ENCODE assay signal across 19 cellular contexts in the genomic region with DNA sequence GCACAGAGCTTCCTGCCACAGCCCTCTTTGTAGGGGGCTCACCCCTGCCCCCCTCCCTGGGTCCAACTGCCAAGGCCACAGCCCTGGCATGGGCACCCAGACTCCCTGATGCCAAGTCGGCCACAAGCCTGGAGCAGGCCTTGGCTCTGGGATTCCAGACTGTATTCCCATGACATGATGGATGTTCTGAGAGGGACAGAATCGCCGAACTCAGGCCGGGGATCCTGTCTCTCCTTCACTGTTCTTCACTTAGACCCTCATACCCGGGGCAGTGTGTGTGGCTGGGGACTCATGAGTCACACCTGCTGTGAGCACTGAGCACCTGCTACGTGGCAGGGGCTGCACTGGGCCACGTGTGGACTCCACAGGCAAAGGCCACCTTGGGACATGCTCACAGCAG. TPM values are rescaled to one million over a fixed set of nuclear protein-coding genes. Genes with fewer than 3 reads are reported as not detected.
DNase-seq lines count a peak whose midpoint lies in the region; ATAC-seq and TF ChIP-seq lines count a peak whose summit lies in the region.
"Had no signal": no experiment of that assay in that cellular context is flagged by ENCODE, and none has a peak within 500 bp of the region (broad histone marks: within the 10 kb centered on the region; RNA-seq: fewer than 3 reads in every experiment).

No MANE protein-coding gene starts in this region.

- WGBS in spleen, 5 donors: 89 to 96% (median 90%) methylated on average over 6 to 7 of the region's 7 CpGs
- WGBS in mammary epithelial cell (ENCODE audit: low coverage, missing lambda C conversion rate): 100% methylated on average over 5 of the region's 7 CpGs

- H4K20me1 ChIP-seq in mammary epithelial cell (ENCODE audit: insufficient read depth, low read length): no peaks in the 10 kb centered on the region

- H2AFZ ChIP-seq in mammary epithelial cell (ENCODE audit: low read depth, low read length): no peak overlapping the region

- H3K27ac ChIP-seq in C4-2B (peak overlapping the region; percentile 2; the same call in 1 of the 2 replicates), RWPE2 (ENCODE audit: poor library complexity, severe bottlenecking) (no peak overlapping the region), spleen (no peak overlapping the region), mammary epithelial cell (ENCODE audit: insufficient read depth, low read depth, low read length) (no peak overlapping the region)
- H3K27ac ChIP-seq: A549, KMS-11 had no signal

- no peaks in the 10 kb centered on the region for H3K36me3 ChIP-seq in RWPE2 (ENCODE audit: low read depth)
- no peaks in the 10 kb centered on the region for H3K36me3 ChIP-seq in spleen
- no peaks in the 10 kb centered on the region for H3K36me3 ChIP-seq in mammary epithelial cell (ENCODE audit: insufficient read depth, low read length)

- H3K4me3 ChIP-seq in RWPE2 (ENCODE audit: severe bottlenecking) (no peak overlapping the region), spleen (no peak overlapping the region), mammary epithelial cell (replicated peaks in 1 of 3; ENCODE audit: insufficient read depth in 1 of 3, low read depth in 2 of 3, low read length in 3 of 3) (no peak overlapping the region)
- H3K4me3 ChIP-seq: A549 had no signal

- no peaks in the 10 kb centered on the region for H3K27me3 ChIP-seq in RWPE2 (ENCODE audit: insufficient read depth, poor library complexity, severe bottlenecking)
- no peaks in the 10 kb centered on the region for H3K27me3 ChIP-seq in spleen (replicated peaks in 1 of 7)
- H3K27me3 ChIP-seq in mammary epithelial cell (ENCODE audit: insufficient read depth, low read length): no peaks in the 10 kb centered on the region

- H3K4me1 ChIP-seq in RWPE2 (ENCODE audit: insufficient read depth, poor library complexity, severe bottlenecking) (peaks cover 17% of the 10 kb centered on the region), spleen (peaks cover 0 to under 1% (median 0%) of the 10 kb centered on the region in 6 donors), mammary epithelial cell (ENCODE audit: insufficient read depth, low read length) (peaks cover 19% of the 10 kb centered on the region)

- H3K9me3 ChIP-seq in RWPE2 (ENCODE audit: severe bottlenecking): no peaks in the 10 kb centered on the region
- peaks cover 0 to 13% (median 6%) of the 10 kb centered on the region in 8 donors for H3K9me3 ChIP-seq in spleen
- no peaks in the 10 kb centered on the region for H3K9me3 ChIP-seq in mammary epithelial cell (replicated peaks; ENCODE audit: insufficient read depth, low read length)

- intact Hi-C loops in spleen (cut with DNase I; ENCODE audit: low total_unique reads) (no loop called here), mammary epithelial cell (cut with micrococcal nuclease) (no loop called here)

- TF ChIP-seq CTCF in C4-2B (conservative IDR thresholded peaks at IDR 0.05) (no peak), RWPE2 (IDR thresholded peaks at IDR 0.05; ENCODE audit: poor library complexity, severe bottlenecking) (no peak), spleen (IDR thresholded peaks at IDR 0.05 in 8 of 11, conservative IDR thresholded peaks at IDR 0.05 in 3 of 11) (no peak), mammary epithelial cell (conservative IDR thresholded peaks at IDR 0.05 in 1 of 2, IDR thresholded peaks at IDR 0.05 in 1 of 2; ENCODE audit: extremely low read depth in 1 of 2, insufficient read depth in 1 of 2, low read depth in 1 of 2, low read length in 2 of 2) (no peak)

- no TSS peak for BruUV-seq in mammary epithelial cell (replicated peaks; lab: Mats Ljungman, UMichigan)

- no peak overlapping the region for H3K9ac ChIP-seq in mammary epithelial cell (ENCODE audit: insufficient read depth, low read length)
- H3K9ac ChIP-seq: KMS-11 had no signal

- dilution Hi-C loops in mammary epithelial cell (cut with HindIII; ENCODE audit: low sequenced_read_pairs): no loop called here

- ATAC-seq in RWPE2 (ENCODE audit: low read depth): no peak
- ATAC-seq: A549, HCT116 had no signal

- in situ Hi-C loops in mammary epithelial cell (cut with MboI; ENCODE audit: low sequenced_read_pairs in 2 of 2): no loop called here

- CTCF ChIA-PET in mammary epithelial cell (lab: Charles Lee; ENCODE audit: low non-redundant PET): no interaction called here

- TF ChIP-seq POLR2A in spleen (IDR thresholded peaks at IDR 0.05): no peak

- DNase-seq in RWPE2 (ENCODE audit: low spot score) (peak; percentile 16), medulla oblongata (ENCODE audit: extremely low spot score) (peak; percentile 15), spleen (peak; percentile 51), mammary epithelial cell (no peak), SW 1271 (lab: John Stamatoyannopoulos, UW) (no peak)
- DNase-seq in stimulated activated CD4-positive, alpha-beta T cell treated with anti-CD3 and anti-CD28 coated beads, Interleukin-4, amount 100 ng/mL, for 4 hours: no peak
- DNase-seq: DMS79, GOT3, NCI-H1694 treated with DMSO at 0.1 percent for 48 hours, NCI-H2081 treated with DMSO at 0.1 percent for 48 hours, NCI-H446, NCI-H526 treated with DMSO at 0.1 percent for 48 hours, Right ventricle myocardium superior had no signal

- H3K4me2 ChIP-seq in mammary epithelial cell (ENCODE audit: insufficient read depth, low read depth, low read length): no peak overlapping the region
- H3K4me2 ChIP-seq: A549, KMS-11 had no signal

- H3K79me2 ChIP-seq in mammary epithelial cell (ENCODE audit: insufficient read depth, low read length): no peaks in the 10 kb centered on the region

RNA-seq across cellular contexts. Expression of a gene that starts 7.9 kb away (rescaled TPM):
- total RNA-seq in spleen: not detected
- under 1 TPM in 1 of 3 donors, not detected in 2; 0.13 TPM for polyA plus RNA-seq in spleen
- total RNA-seq in mammary epithelial cell: not detected
- polyA plus RNA-seq in mammary epithelial cell: 0.32 TPM
- not detected for polyA minus RNA-seq in mammary epithelial cell
- total RNA-seq: M059J, Right ventricle myocardium superior, SK-MEL-5 had no signal
- polyA plus RNA-seq: A549 had no signal

RNA-seq across cellular contexts. Expression of a gene that starts 33.3 kb away (rescaled TPM):
- total RNA-seq in spleen (not detected), mammary epithelial cell (100 to 1,000 TPM; 173 to 704 TPM)
- polyA plus RNA-seq in spleen (under 1 TPM in 1 of 3 donors, not detected in 2; 0.10 TPM), mammary epithelial cell (42.3 TPM)
- polyA minus RNA-seq in mammary epithelial cell: 6.0 TPM
- total RNA-seq: M059J, Right ventricle myocardium superior, SK-MEL-5 had no signal
- polyA plus RNA-seq: A549 had no signal

Comparison
In these comparisons a context has a peak if more than half of its experiments do, and no peak if none do; other contexts are left out.
1. DNase-seq: peak in RWPE2 (single experiment), medulla oblongata (single experiment) and spleen (single experiment); none in mammary epithelial cell (single experiment), SW 1271 (0 of 2) and stimulated activated CD4-positive, alpha-beta T cell treated with anti-CD3 and anti-CD28 coated beads, Interleukin-4, amount 100 ng/mL, for 4 hours (0 of 2).
2. RNA of a gene that starts 33.3 kb away (total RNA-seq): 173 to 704 TPM in mammary epithelial cell; not detected in spleen; every median in the first group is over 100 times any median in the second.